Comparison of ENCODE assay signal across 12 cellular contexts in the genomic region with DNA sequence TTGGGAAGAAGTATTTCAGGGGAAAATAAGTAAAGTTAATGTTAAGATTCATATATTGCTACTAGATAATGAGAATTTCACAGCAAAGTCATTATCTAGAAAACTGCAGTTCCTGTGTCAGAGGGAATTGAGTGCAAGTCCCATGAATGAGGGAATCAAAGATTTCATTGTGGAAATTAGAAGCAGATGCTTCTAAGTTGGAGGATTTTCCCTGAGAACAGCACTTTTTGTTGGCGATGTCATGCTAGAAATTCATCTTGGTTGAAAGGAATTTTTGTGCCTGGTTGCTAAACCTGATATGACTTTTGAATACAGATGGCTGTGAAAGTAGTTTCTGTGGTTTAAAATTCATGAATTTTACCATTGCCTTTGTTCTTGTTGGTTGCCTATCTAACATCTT. TPM values are rescaled to one million over a fixed set of nuclear protein-coding genes. Genes with fewer than 3 reads are reported as not detected.
DNase-seq lines count a peak whose midpoint lies in the region; ATAC-seq and TF ChIP-seq lines count a peak whose summit lies in the region.
"Had no signal": no experiment of that assay in that cellular context is flagged by ENCODE, and none has a peak within 500 bp of the region (broad histone marks: within the 10 kb centered on the region; RNA-seq: fewer than 3 reads in every experiment).

No MANE protein-coding gene starts in this region.

- peaks cover 32% of the 10 kb centered on the region for H3K36me3 ChIP-seq in brain microvascular endothelial cell (replicated peaks)
- peaks cover under 1% of the 10 kb centered on the region for H3K36me3 ChIP-seq in left ventricle myocardium inferior
- no peaks in the 10 kb centered on the region for H3K36me3 ChIP-seq in sigmoid colon
- no peaks in the 10 kb centered on the region for H3K36me3 ChIP-seq in suprapubic skin

- TF ChIP-seq POLR2A in sigmoid colon (IDR thresholded peaks at IDR 0.05) (no peak), suprapubic skin (IDR thresholded peaks at IDR 0.05) (no peak)

- no peak for TF ChIP-seq EP300 in sigmoid colon (IDR thresholded peaks at IDR 0.05)
- no peak for TF ChIP-seq EP300 in suprapubic skin (IDR thresholded peaks at IDR 0.05)

- in situ Hi-C loops in brain microvascular endothelial cell (cut with HindIII; ENCODE audit: low pct_ligation_motif_present, low sequenced_read_pairs), result no loop called here

- intact Hi-C loops in left ventricle myocardium inferior (cut with micrococcal nuclease), result no loop called here
- intact Hi-C loops in sigmoid colon (cut with DNase I), result no loop called here

- DNase-seq in HFF-Myc (ENCODE audit: extremely low read depth, low read depth) (peak; percentile 30), brain microvascular endothelial cell (no peak), left ventricle myocardium inferior (no peak), sigmoid colon (no peak), suprapubic skin (ENCODE audit: low spot score in 2 of 2) (no peak), NCI-H1048 (lab: John Stamatoyannopoulos, UW) (no peak)
- DNase-seq in central memory CD4-positive, alpha-beta T cell, result no peak
- DNase-seq: activated CD8-positive, alpha-beta T cell treated with anti-CD3 and anti-CD28 coated beads, Interleukin-2, amount 10 ng/mL, durations not matched to agents 7 days and 5 days; activated naive CD8-positive, alpha-beta T cell treated with anti-CD3 and anti-CD28 coated beads, Interleukin-2, amount 10 ng/mL, durations not matched to agents 7 days and 5 days; KBM-7 had no signal

- no peaks in the 10 kb centered on the region for H3K27me3 ChIP-seq in brain microvascular endothelial cell (replicated peaks)
- no peaks in the 10 kb centered on the region for H3K27me3 ChIP-seq in left ventricle myocardium inferior (ENCODE audit: low read depth)
- H3K27me3 ChIP-seq in sigmoid colon, result no peaks in the 10 kb centered on the region
- no peaks in the 10 kb centered on the region for H3K27me3 ChIP-seq in suprapubic skin

- 81 to 89% methylated on average over 1 of the region's 1 CpG for WGBS in sigmoid colon, 2 donors
- 46% methylated on average over 1 of the region's 1 CpG for WGBS in suprapubic skin

- H3K9me3 ChIP-seq in left ventricle myocardium inferior (replicated peaks), result peaks cover 3% of the 10 kb centered on the region
- no peaks in the 10 kb centered on the region for H3K9me3 ChIP-seq in sigmoid colon
- no peaks in the 10 kb centered on the region for H3K9me3 ChIP-seq in suprapubic skin

- H3K4me3 ChIP-seq in HFF-Myc (replicated peaks; ENCODE audit: low read depth, low read length), result no peak overlapping the region
- no peak overlapping the region for H3K4me3 ChIP-seq in brain microvascular endothelial cell (ENCODE audit: low read depth, low read length)
- no peak overlapping the region for H3K4me3 ChIP-seq in left ventricle myocardium inferior
- H3K4me3 ChIP-seq in sigmoid colon, result no peak overlapping the region
- H3K4me3 ChIP-seq in suprapubic skin, result no peak overlapping the region

- TF ChIP-seq CTCF in HFF-Myc (IDR thresholded peaks at IDR 0.05; ENCODE audit: low read depth, low read length, missing control alignments), result no peak
- TF ChIP-seq CTCF in brain microvascular endothelial cell (IDR thresholded peaks at IDR 0.05; ENCODE audit: low read depth, low read length, missing control alignments), result no peak
- no peak for TF ChIP-seq CTCF in left ventricle myocardium inferior (IDR thresholded peaks at IDR 0.05; ENCODE audit: borderline replicate concordance)
- TF ChIP-seq CTCF in sigmoid colon (IDR thresholded peaks at IDR 0.05), result no peak
- TF ChIP-seq CTCF in suprapubic skin (IDR thresholded peaks at IDR 0.05), result no peak

- H3K4me1 ChIP-seq in left ventricle myocardium inferior (peaks cover 59% of the 10 kb centered on the region), sigmoid colon (peaks cover 0 to 81% (median 40%) of the 10 kb centered on the region in 4 donors), suprapubic skin (peaks cover 35% of the 10 kb centered on the region)

- no peak for ATAC-seq in HG02623 (IDR thresholded peaks at IDR 0.05; ENCODE audit: unreplicated experiment)
- ATAC-seq: activated CD8-positive, alpha-beta T cell treated with anti-CD3 and anti-CD28 coated beads, Interleukin-2, amount 10 ng/mL, durations not matched to agents 7 days and 5 days; natural killer cell treated with Interleukin-12 subunit alpha and Interleukin-12 subunit beta and Interleukin-15 and Interleukin-18, amount 100 ng/mL, for 72 hours had no signal

- H3K27ac ChIP-seq in brain microvascular endothelial cell, result peak overlapping the region; percentile 55
- peak overlapping the region; percentile 52 for H3K27ac ChIP-seq in left ventricle myocardium inferior (replicated peaks)
- H3K27ac ChIP-seq in sigmoid colon, result peak overlapping the region in 3 of 4 donors; percentile 33 to 52 (median 36)
- H3K27ac ChIP-seq in suprapubic skin, result no peak overlapping the region

RNA-seq across cellular contexts. Expression of gene FRMD6, which starts 25.6 kb away (rescaled TPM):
- 7.7 TPM for total RNA-seq in left ventricle myocardium inferior
- total RNA-seq in sigmoid colon, result 10 to 100 TPM; 38.3 to 85.6 (median 49.6) TPM
- 1 to 10 TPM; 1.6 to 6.6 (median 4.0) TPM for polyA plus RNA-seq in sigmoid colon
- 100 to 1,000 TPM in 2 of 4 donors, 10 to 100 TPM in 2; 88.3 to 165 (median 119) TPM for total RNA-seq in suprapubic skin
